ENCODE assay signal across 7 cellular contexts in genomic region chr11:67238894-67239794, GRCh38. TPM values are rescaled to one million over a fixed set of nuclear protein-coding genes. Genes with fewer than 3 reads are reported as not detected.
A peak's percentile ranks its signal among the peaks of the same experiment; 100 is the strongest.
DNase-seq lines count a peak whose midpoint lies in the region; ATAC-seq and TF ChIP-seq lines count a peak whose summit lies in the region.

No MANE protein-coding gene starts in this region.

- H3K4me1 Mint-ChIP-seq in H9 = peaks cover 36 to 37% of the 10 kb centered on the region in 2 experiments

- H3K56ac ChIP-seq in H9 (ENCODE audit: insufficient read length, low read depth, low read length) = no peak overlapping the region

- no peak overlapping the region for H2AFZ ChIP-seq in H9 (ENCODE audit: low read length)

- H3K4ac ChIP-seq in H9 (ENCODE audit: low read depth, low read length) = no peak overlapping the region

- no peak overlapping the region for H4K8ac ChIP-seq in H9 (replicated peaks; ENCODE audit: insufficient read length, low read depth, low read length)

- DNase-seq in H9 (no peak), RWPE2 (ENCODE audit: low spot score) (no peak), esophagus muscularis mucosa (ENCODE audit: extremely low spot score) (no peak), pons (ENCODE audit: low spot score) (peak; percentile 31), NCI-H2196 (lab: John Stamatoyannopoulos, UW; ENCODE audit: unreplicated experiment) (no peak), NOMO-1 treated with dmso at 0.1 percent for 144 hours (lab: John Stamatoyannopoulos, UW; ENCODE audit: unreplicated experiment) (no peak)

- no peak for TF ChIP-seq CTCF in H9 (conservative IDR thresholded peaks at IDR 0.05)
- TF ChIP-seq CTCF in RWPE2 (IDR thresholded peaks at IDR 0.05; ENCODE audit: poor library complexity, severe bottlenecking) = no peak
- no peak for TF ChIP-seq CTCF in esophagus muscularis mucosa (IDR thresholded peaks at IDR 0.05)

- H3K18ac ChIP-seq in H9 (ENCODE audit: insufficient read length, low read depth, low read length) = no peak overlapping the region

- peak overlapping the region; percentile 98 for H3K4me2 ChIP-seq in H9 (ENCODE audit: insufficient read depth, insufficient read length, low read length)

- H3K23ac ChIP-seq in H9 (ENCODE audit: insufficient read length, low read depth, low read length) = no peak overlapping the region

- WGBS in H9 (ENCODE audit: extremely low coverage, insufficient read length, low lambda C conversion rate) = no CpG with 5 or more reads among the region's 10 CpGs
- WGBS in esophagus muscularis mucosa = 12% methylated on average over 10 of the region's 10 CpGs

- peaks cover 34% of the 10 kb centered on the region for H3K36me3 ChIP-seq in RWPE2 (ENCODE audit: low read depth)
- peaks cover 3 to 34% (median 14%) of the 10 kb centered on the region in 4 donors for H3K36me3 ChIP-seq in esophagus muscularis mucosa

- no peak overlapping the region for H2BK5ac ChIP-seq in H9 (ENCODE audit: insufficient read length, low read length)

- H4K20me1 ChIP-seq in H9 (ENCODE audit: control insufficient read depth, insufficient read depth, insufficient read length) = no peaks in the 10 kb centered on the region

- H3K4me3 ChIP-seq in RWPE2 (ENCODE audit: severe bottlenecking) (no peak overlapping the region), esophagus muscularis mucosa (peak overlapping the region; percentile 68 to 75 (median 70))

- H3K79me2 ChIP-seq in H9 (ENCODE audit: insufficient read depth, low read length) = peaks cover 21% of the 10 kb centered on the region; the same call in 1 of the 2 replicates

- H3K9me3 ChIP-seq in H9 (ENCODE audit: control insufficient read depth, low read depth, low read length) (no peaks in the 10 kb centered on the region), RWPE2 (ENCODE audit: severe bottlenecking) (no peaks in the 10 kb centered on the region), esophagus muscularis mucosa (no peaks in the 10 kb centered on the region)

- no peak overlapping the region for H2AK5ac ChIP-seq in H9 (ENCODE audit: insufficient read length, low read length)

- H4K5ac ChIP-seq in H9 (ENCODE audit: insufficient read length, low read depth, low read length) = no peak overlapping the region

- H3T11ph ChIP-seq in H9 (ENCODE audit: low read length) = no peak overlapping the region

- no peak overlapping the region for H4K91ac ChIP-seq in H9 (ENCODE audit: insufficient read length, low read depth, low read length)

- no peaks in the 10 kb centered on the region for H3K9me3 Mint-ChIP-seq in H9

- no peak overlapping the region for H2BK12ac ChIP-seq in H9 (ENCODE audit: insufficient read length, low read depth, low read length)

- H3K14ac ChIP-seq in H9 (ENCODE audit: insufficient read depth, low read length) = peak overlapping the region; percentile 38

- H3K27ac ChIP-seq in H9 (ENCODE audit: insufficient read length, low read depth, low read length) (peak overlapping the region; percentile 24), RWPE2 (ENCODE audit: poor library complexity, severe bottlenecking) (peak overlapping the region; percentile 64), esophagus muscularis mucosa (replicated peaks in 1 of 4) (peak overlapping the region; percentile 89 to 95 (median 93))

- H3K36me3 Mint-ChIP-seq in H9 (ENCODE audit: insufficient read depth in 1 of 3, low read depth in 3 of 3) = peaks cover 20 to 45% (median 27%) of the 10 kb centered on the region in 3 experiments

- H3K9ac ChIP-seq in H9 (ENCODE audit: extremely low read depth, insufficient read length, low read length) = no peak overlapping the region

- peak overlapping the region; percentile 97 to 99 for H3K4me3 Mint-ChIP-seq in H9

- no peak overlapping the region for H2BK15ac ChIP-seq in H9 (ENCODE audit: low read depth, low read length)

- no peak for TF ChIP-seq EP300 in esophagus muscularis mucosa (IDR thresholded peaks at IDR 0.05)

- H2BK20ac ChIP-seq in H9 (ENCODE audit: low read depth, low read length, poor library complexity, severe bottlenecking) = no peak overlapping the region

- peaks cover 6% of the 10 kb centered on the region for H3K79me1 ChIP-seq in H9 (ENCODE audit: insufficient read depth, low read depth, low read length, poor library complexity, severe bottlenecking)

- H2BK120ac ChIP-seq in H9 (ENCODE audit: low read depth, low read length, poor library complexity, severe bottlenecking) = no peak overlapping the region

- no peaks in the 10 kb centered on the region for H3K27me3 Mint-ChIP-seq in H9 (ENCODE audit: low read depth)

- H3K27me3 ChIP-seq in H9 (ENCODE audit: insufficient read depth, low read length) = no peaks in the 10 kb centered on the region
- no peaks in the 10 kb centered on the region for H3K27me3 ChIP-seq in RWPE2 (ENCODE audit: insufficient read depth, poor library complexity, severe bottlenecking)
- no peaks in the 10 kb centered on the region for H3K27me3 ChIP-seq in esophagus muscularis mucosa

- TF ChIP-seq POLR2A in esophagus muscularis mucosa (IDR thresholded peaks at IDR 0.05; ENCODE audit: low read depth) = no peak

- intact Hi-C loops in esophagus muscularis mucosa (cut with DNase I) = no loop called here

- ATAC-seq in RWPE2 (ENCODE audit: low read depth) = peak; percentile 4
- ATAC-seq in GM19455 (IDR thresholded peaks at IDR 0.05; ENCODE audit: unreplicated experiment) = no peak

- peaks cover 5% of the 10 kb centered on the region; the same call in 1 of the 2 replicates for H3K4me1 ChIP-seq in H9 (ENCODE audit: insufficient read depth, low read length)
- peaks cover 28% of the 10 kb centered on the region for H3K4me1 ChIP-seq in RWPE2 (ENCODE audit: insufficient read depth, poor library complexity, severe bottlenecking)
- H3K4me1 ChIP-seq in esophagus muscularis mucosa = peaks cover 39 to 58% (median 54%) of the 10 kb centered on the region in 4 donors

- H3K27ac Mint-ChIP-seq in H9 = peak overlapping the region; percentile 92 to 99 (median 97)

- peaks cover 19% of the 10 kb centered on the region for H3K23me2 ChIP-seq in H9 (ENCODE audit: insufficient read length, low read depth, low read length, poor library complexity, severe bottlenecking)

RNA-seq across cellular contexts. Expression of gene GRK2, which starts 27.1 kb away (rescaled TPM):
- total RNA-seq in H9 (2021) (55.5 and 56.3 TPM in 2 replicates), esophagus muscularis mucosa (10 to 100 TPM; 46.9 to 68.8 (median 59.5) TPM)

RNA-seq across cellular contexts. Expression of gene ANKRD13D, which starts 50.0 kb away (rescaled TPM):
- total RNA-seq in H9 (2021) = 40.9 and 42.1 TPM in 2 replicates
- total RNA-seq in esophagus muscularis mucosa = 10 to 100 TPM; 27.7 to 53.0 (median 39.5) TPM

Comparison
In these comparisons a context has a peak if more than half of its experiments do, and no peak if none do; other contexts are left out.
1. H3K27ac ChIP-seq: peak in every context shown above with its lines; median percentile 93 in esophagus muscularis mucosa; 64 in RWPE2; 24 in H9.